28 cellular contexts compared by ENCODE assay signal in genomic region chr5:10867408-10868303, GRCh38.
"Had no signal": no experiment of that assay in that cellular context is flagged by ENCODE, and none has a peak within 500 bp of the region (broad histone marks: within the 10 kb centered on the region; RNA-seq: fewer than 3 reads in every experiment).

No MANE protein-coding gene starts in this region.

- H3K4me1 ChIP-seq: ascending aorta, breast epithelium, colonic mucosa had no signal

- H3K9me3 Mint-ChIP-seq: activated CD4-positive, alpha-beta memory T cell treated with anti-CD3 and anti-CD28 coated beads for 36 hours; activated CD4-positive, alpha-beta T cell treated with anti-CD3 and anti-CD28 coated beads, Interleukin-2, amount 10 ng/mL, durations not matched to agents 24 days and 14 days; activated naive CD4-positive, alpha-beta T cell treated with anti-CD3 and anti-CD28 coated beads for 36 hours; activated naive CD4-positive, alpha-beta T cell treated with anti-CD3 and anti-CD28 coated beads, Interleukin-2, amount 50 U/mL, for 24 hours; activated naive CD8-positive, alpha-beta T cell treated with anti-CD3 and anti-CD28 coated beads for 36 hours; activated T-helper 1 cell treated with anti-CD3 and anti-CD28 coated beads, Interleukin-12 subunit alpha, Interleukin-12 subunit beta, Interleukin-2, Interleukin-4 antibody, amounts not matched to agents 30 ng/mL and 10 ng/mL and 1 ng/mL, durations not matched to agents 14 hours and 24 hours and 36 hours; activated T-helper 2 cell treated with anti-CD3 and anti-CD28 coated beads, Interferon-gamma antibody, Interleukin-2, Interleukin-4, amounts not matched to agents 10 μg/mL and 5 μg/mL and 100 μg/mL, durations not matched to agents 14 hours and 24 hours and 36 hours; endodermal cell had no signal

- H3K4me1 Mint-ChIP-seq: activated CD4-positive, alpha-beta T cell treated with anti-CD3 and anti-CD28 coated beads for 36 hours; activated CD4-positive, alpha-beta T cell treated with anti-CD3 and anti-CD28 coated beads, Interleukin-2, amount 10 ng/mL, durations not matched to agents 24 days and 14 days; activated CD8-positive, alpha-beta memory T cell treated with anti-CD3 and anti-CD28 coated beads, Interleukin-2, amount 10 ng/mL, durations not matched to agents 7 days and 5 days; activated naive CD4-positive, alpha-beta T cell treated with anti-CD3 and anti-CD28 coated beads, Interleukin-2, amount 50 U/mL, for 24 hours had no signal

- H3K27ac Mint-ChIP-seq: activated CD4-positive, alpha-beta memory T cell treated with anti-CD3 and anti-CD28 coated beads for 36 hours; activated CD4-positive, alpha-beta T cell treated with anti-CD3 and anti-CD28 coated beads for 36 hours; activated CD4-positive, alpha-beta T cell treated with anti-CD3 and anti-CD28 coated beads, Interleukin-2, amount 10 ng/mL, durations not matched to agents 24 days and 14 days; activated CD8-positive, alpha-beta memory T cell treated with anti-CD3 and anti-CD28 coated beads, Interleukin-2, amount 10 ng/mL, durations not matched to agents 7 days and 5 days; activated CD8-positive, alpha-beta T cell treated with anti-CD3 and anti-CD28 coated beads, Interleukin-2, amount 10 ng/mL, durations not matched to agents 7 days and 5 days; activated naive CD4-positive, alpha-beta T cell treated with anti-CD3 and anti-CD28 coated beads for 36 hours; activated naive CD4-positive, alpha-beta T cell treated with anti-CD3 and anti-CD28 coated beads, Interleukin-2, amount 50 U/mL, for 24 hours; activated naive CD8-positive, alpha-beta T cell treated with anti-CD3 and anti-CD28 coated beads for 36 hours; activated T-helper 1 cell treated with anti-CD3 and anti-CD28 coated beads, Interleukin-12 subunit alpha, Interleukin-12 subunit beta, Interleukin-2, Interleukin-4 antibody, amounts not matched to agents 30 ng/mL and 10 ng/mL and 1 ng/mL, durations not matched to agents 14 hours and 24 hours and 36 hours; activated T-helper 2 cell treated with anti-CD3 and anti-CD28 coated beads, Interferon-gamma antibody, Interleukin-2, Interleukin-4, amounts not matched to agents 10 μg/mL and 5 μg/mL and 100 μg/mL, durations not matched to agents 14 hours and 24 hours and 36 hours; endodermal cell had no signal

- H3K4me3 ChIP-seq: ascending aorta, breast epithelium, cardiac muscle cell, colonic mucosa had no signal

- H3K27me3 ChIP-seq: ascending aorta, breast epithelium, cardiac muscle cell, colonic mucosa had no signal

- H3K27ac ChIP-seq: ascending aorta, breast epithelium, cardiac muscle cell, colonic mucosa had no signal

- H3K36me3 ChIP-seq: ascending aorta, breast epithelium, cardiac muscle cell, colonic mucosa had no signal

- H3K9me3 ChIP-seq: ascending aorta, breast epithelium, colonic mucosa had no signal

- DNase-seq: activated CD4-positive, alpha-beta memory T cell treated with anti-CD3 and anti-CD28 coated beads for 36 hours; activated CD4-positive, alpha-beta T cell treated with anti-CD3 and anti-CD28 coated beads for 36 hours; activated CD4-positive, alpha-beta T cell treated with anti-CD3 and anti-CD28 coated beads, Interleukin-2, amount 10 ng/mL, durations not matched to agents 24 days and 14 days; activated CD4-positive, CD25-positive, alpha-beta regulatory T cell; activated CD4-positive, CD25-positive, alpha-beta regulatory T cell treated with anti-CD3 and anti-CD28 coated beads, Interleukin-2, amount 50 U/mL, for 72 hours; activated CD8-positive, alpha-beta memory T cell treated with anti-CD3 and anti-CD28 coated beads, Interleukin-2, amount 10 ng/mL, durations not matched to agents 7 days and 5 days; activated CD8-positive, alpha-beta memory T cell treated with anti-CD3 and anti-CD28 coated beads, Interleukin-2, amount 50 U/mL, for 4 hours; activated CD8-positive, alpha-beta T cell treated with anti-CD3 and anti-CD28 coated beads, Interleukin-2, amount 10 ng/mL, durations not matched to agents 7 days and 5 days; activated effector memory CD4-positive, alpha-beta T cell treated with anti-CD3 and anti-CD28 coated beads, Interleukin-2, amount 50 U/mL, for 16 hours; activated naive CD4-positive, alpha-beta T cell treated with anti-CD3 and anti-CD28 coated beads for 36 hours; activated naive CD8-positive, alpha-beta T cell treated with anti-CD3 and anti-CD28 coated beads for 36 hours; activated T-cell treated with anti-CD3 and anti-CD28 coated beads, Interleukin-2, amount 50 U/mL, for 1 hour; activated T-cell treated with anti-CD3 and anti-CD28 coated beads, Interleukin-2, amount 50 U/mL, for 48 hours; central memory CD4-positive, alpha-beta T cell; cerebellar nuclear complex; colonic mucosa; effector CD8-positive, alpha-beta T cell; foreskin fibroblast; T-helper 2 cell had no signal

- H3K27me3 Mint-ChIP-seq: activated CD4-positive, alpha-beta memory T cell treated with anti-CD3 and anti-CD28 coated beads for 36 hours had no signal

- H3K36me3 Mint-ChIP-seq: activated CD4-positive, alpha-beta memory T cell treated with anti-CD3 and anti-CD28 coated beads for 36 hours; activated CD8-positive, alpha-beta memory T cell treated with anti-CD3 and anti-CD28 coated beads, Interleukin-2, amount 10 ng/mL, durations not matched to agents 7 days and 5 days; activated naive CD4-positive, alpha-beta T cell treated with anti-CD3 and anti-CD28 coated beads, Interleukin-2, amount 50 U/mL, for 24 hours; activated naive CD8-positive, alpha-beta T cell treated with anti-CD3 and anti-CD28 coated beads for 36 hours; brain had no signal

- ATAC-seq: activated CD4-positive, alpha-beta T cell treated with anti-CD3 and anti-CD28 coated beads for 36 hours; activated CD8-positive, alpha-beta memory T cell treated with anti-CD3 and anti-CD28 coated beads, Interleukin-2, amount 10 ng/mL, durations not matched to agents 7 days and 5 days; activated CD8-positive, alpha-beta T cell treated with anti-CD3 and anti-CD28 coated beads, Interleukin-2, amount 10 ng/mL, durations not matched to agents 7 days and 5 days; esophagus mucosa had no signal

- H3K4me3 Mint-ChIP-seq: activated CD4-positive, alpha-beta memory T cell treated with anti-CD3 and anti-CD28 coated beads for 36 hours; activated CD4-positive, alpha-beta T cell treated with anti-CD3 and anti-CD28 coated beads for 36 hours; activated CD4-positive, alpha-beta T cell treated with anti-CD3 and anti-CD28 coated beads, Interleukin-2, amount 10 ng/mL, durations not matched to agents 24 days and 14 days; activated CD8-positive, alpha-beta memory T cell treated with anti-CD3 and anti-CD28 coated beads, Interleukin-2, amount 10 ng/mL, durations not matched to agents 7 days and 5 days; activated CD8-positive, alpha-beta T cell treated with anti-CD3 and anti-CD28 coated beads, Interleukin-2, amount 10 ng/mL, durations not matched to agents 7 days and 5 days; activated naive CD4-positive, alpha-beta T cell treated with anti-CD3 and anti-CD28 coated beads for 36 hours; activated naive CD4-positive, alpha-beta T cell treated with anti-CD3 and anti-CD28 coated beads, Interleukin-2, amount 50 U/mL, for 24 hours; activated naive CD8-positive, alpha-beta T cell treated with anti-CD3 and anti-CD28 coated beads for 36 hours; activated T-helper 1 cell treated with anti-CD3 and anti-CD28 coated beads, Interleukin-12 subunit alpha, Interleukin-12 subunit beta, Interleukin-2, Interleukin-4 antibody, amounts not matched to agents 30 ng/mL and 10 ng/mL and 1 ng/mL, durations not matched to agents 14 hours and 24 hours and 36 hours; brain; endodermal cell had no signal
